ENCODE assay signal across 19 cellular contexts in genomic region chr14:33917664-33918063, GRCh38. TPM values are rescaled to one million over a fixed set of nuclear protein-coding genes. Genes with fewer than 3 reads are reported as not detected.
A peak's percentile ranks its signal among the peaks of the same experiment; 100 is the strongest.
DNase-seq lines count a peak whose midpoint lies in the region; ATAC-seq and TF ChIP-seq lines count a peak whose summit lies in the region.
"Had no signal": no experiment of that assay in that cellular context is flagged by ENCODE, and none has a peak within 500 bp of the region (broad histone marks: within the 10 kb centered on the region; RNA-seq: fewer than 3 reads in every experiment).

No MANE protein-coding gene starts in this region.

- H3K4me2 ChIP-seq in PC-9, result no peak overlapping the region

- H3K4me1 ChIP-seq in PC-9 (replicated peaks; ENCODE audit: insufficient read depth) (peaks cover 33% of the 10 kb centered on the region), left lung (peaks cover 0 to 3% of the 10 kb centered on the region in 2 donors), thoracic aorta (ENCODE audit: control insufficient read depth in 1 of 2, low read depth in 2 of 2) (peaks cover 3 to 43% of the 10 kb centered on the region in 2 donors)
- H3K4me1 ChIP-seq: foreskin keratinocyte, right lobe of liver had no signal

- H3K9me3 Mint-ChIP-seq in brain, result no peaks in the 10 kb centered on the region
- H3K9me3 Mint-ChIP-seq: activated T-helper 1 cell treated with anti-CD3 and anti-CD28 coated beads, Interleukin-12 subunit alpha, Interleukin-12 subunit beta, Interleukin-2, Interleukin-4 antibody, amounts not matched to agents 30 ng/mL and 10 ng/mL and 1 ng/mL, durations not matched to agents 14 hours and 24 hours and 36 hours; CD4-positive, alpha-beta memory T cell had no signal

- H3K9me3 ChIP-seq in PC-9 (ENCODE audit: insufficient read depth, low read depth) (no peaks in the 10 kb centered on the region), left lung (no peaks in the 10 kb centered on the region), thoracic aorta (no peaks in the 10 kb centered on the region)
- H3K9me3 ChIP-seq: right lobe of liver had no signal

- no peak overlapping the region for H3K4me3 Mint-ChIP-seq in brain
- H3K4me3 Mint-ChIP-seq: activated CD8-positive, alpha-beta memory T cell treated with anti-CD3 and anti-CD28 coated beads, Interleukin-2, amount 10 ng/mL, durations not matched to agents 7 days and 5 days; activated naive CD4-positive, alpha-beta T cell treated with anti-CD3 and anti-CD28 coated beads, Interleukin-2, amount 50 U/mL, for 24 hours; activated T-helper 1 cell treated with anti-CD3 and anti-CD28 coated beads, Interleukin-12 subunit alpha, Interleukin-12 subunit beta, Interleukin-2, Interleukin-4 antibody, amounts not matched to agents 30 ng/mL and 10 ng/mL and 1 ng/mL, durations not matched to agents 14 hours and 24 hours and 36 hours; CD4-positive, alpha-beta memory T cell had no signal

- H4K20me1 ChIP-seq in PC-9 (ENCODE audit: insufficient read depth), result no peaks in the 10 kb centered on the region

- H3K4me1 Mint-ChIP-seq in brain, result peaks cover 28% of the 10 kb centered on the region
- H3K4me1 Mint-ChIP-seq: activated CD8-positive, alpha-beta memory T cell treated with anti-CD3 and anti-CD28 coated beads, Interleukin-2, amount 10 ng/mL, durations not matched to agents 7 days and 5 days; activated naive CD4-positive, alpha-beta T cell treated with anti-CD3 and anti-CD28 coated beads, Interleukin-2, amount 50 U/mL, for 24 hours had no signal

- peak overlapping the region; percentile 38; the same call in 1 of the 2 replicates for H3K27ac ChIP-seq in PC-9
- H3K27ac ChIP-seq in left lung, result no peak overlapping the region
- peak overlapping the region; percentile 40 to 74 for H3K27ac ChIP-seq in thoracic aorta
- H3K27ac ChIP-seq: foreskin keratinocyte, right lobe of liver had no signal

- H3K27me3 ChIP-seq in PC-9 (ENCODE audit: insufficient read depth, low read depth), result no peaks in the 10 kb centered on the region
- H3K27me3 ChIP-seq in left lung, result no peaks in the 10 kb centered on the region
- H3K27me3 ChIP-seq in thoracic aorta (replicated peaks; ENCODE audit: insufficient read depth), result no peaks in the 10 kb centered on the region
- H3K27me3 ChIP-seq: foreskin keratinocyte, right lobe of liver had no signal

- H3K27ac Mint-ChIP-seq in brain, result peak overlapping the region in 4 of 5 experiments; percentile 12 to 81 (median 52)
- H3K27ac Mint-ChIP-seq: activated CD8-positive, alpha-beta memory T cell treated with anti-CD3 and anti-CD28 coated beads, Interleukin-2, amount 10 ng/mL, durations not matched to agents 7 days and 5 days; activated naive CD4-positive, alpha-beta T cell treated with anti-CD3 and anti-CD28 coated beads, Interleukin-2, amount 50 U/mL, for 24 hours; activated T-helper 1 cell treated with anti-CD3 and anti-CD28 coated beads, Interleukin-12 subunit alpha, Interleukin-12 subunit beta, Interleukin-2, Interleukin-4 antibody, amounts not matched to agents 30 ng/mL and 10 ng/mL and 1 ng/mL, durations not matched to agents 14 hours and 24 hours and 36 hours had no signal

- TF ChIP-seq CTCF in PC-9 (conservative IDR thresholded peaks at IDR 0.05) (no peak), brain (conservative IDR thresholded peaks at IDR 0.05) (no peak), left lung (IDR thresholded peaks at IDR 0.05) (no peak), thoracic aorta (IDR thresholded peaks at IDR 0.05) (no peak)

- H3K4me3 ChIP-seq in PC-9 (no peak overlapping the region), left lung (no peak overlapping the region), thoracic aorta (no peak overlapping the region)
- H3K4me3 ChIP-seq: right lobe of liver had no signal

- no peak overlapping the region for H2AFZ ChIP-seq in PC-9

- intact Hi-C loops in PC-9 (cut with micrococcal nuclease; ENCODE audit: unreplicated experiment) (loop anchor here (1.0 kb wide), 1 partner anchor 21 kb away; no protein-coding TSS in a partner anchor), left lung (cut with DNase I) (no loop called here)

- no peaks in the 10 kb centered on the region for H3K27me3 Mint-ChIP-seq in brain
- H3K27me3 Mint-ChIP-seq: activated CD8-positive, alpha-beta memory T cell treated with anti-CD3 and anti-CD28 coated beads, Interleukin-2, amount 10 ng/mL, durations not matched to agents 7 days and 5 days; CD4-positive, alpha-beta memory T cell had no signal

- CTCF ChIA-PET in PC-9 (lab: Charles Lee), result no interaction called here

- H3K9me2 ChIP-seq in PC-9 (ENCODE audit: insufficient read depth), result no peaks in the 10 kb centered on the region

- H3K36me3 Mint-ChIP-seq in brain, result peaks cover 22% of the 10 kb centered on the region
- H3K36me3 Mint-ChIP-seq: activated CD8-positive, alpha-beta memory T cell treated with anti-CD3 and anti-CD28 coated beads, Interleukin-2, amount 10 ng/mL, durations not matched to agents 7 days and 5 days; activated naive CD4-positive, alpha-beta T cell treated with anti-CD3 and anti-CD28 coated beads, Interleukin-2, amount 50 U/mL, for 24 hours had no signal

- POLR2A ChIA-PET in PC-9 (lab: Charles Lee; ENCODE audit: unreplicated experiment), result no interaction called here

- peak; percentile 25 for ATAC-seq in left lung
- no peak for ATAC-seq in thoracic aorta (ENCODE audit: insufficient number of reproducible peaks, low FRiP score, low read depth)
- no peak for ATAC-seq in GM19463 (IDR thresholded peaks at IDR 0.05; ENCODE audit: unreplicated experiment)
- ATAC-seq in GM21360 (IDR thresholded peaks at IDR 0.05; ENCODE audit: unreplicated experiment), result no peak
- ATAC-seq: activated CD8-positive, alpha-beta memory T cell treated with anti-CD3 and anti-CD28 coated beads, Interleukin-2, amount 10 ng/mL, durations not matched to agents 7 days and 5 days had no signal

- H3F3A ChIP-seq in PC-9 (ENCODE audit: insufficient read depth, low read depth), result peaks cover 9% of the 10 kb centered on the region; the same call in 1 of the 2 replicates

- H3K79me2 ChIP-seq in PC-9 (ENCODE audit: low read depth), result no peaks in the 10 kb centered on the region

- no TSS peak for BruUV-seq in PC-9 (replicated peaks; lab: Mats Ljungman, UMichigan)

- DNase-seq in PC-9, result no peak
- DNase-seq in left lung, result no peak
- no peak for DNase-seq in thoracic aorta (ENCODE audit: low spot score)
- DNase-seq in SW480 (ENCODE audit: low spot score), result no peak
- DNase-seq: activated CD4-positive, alpha-beta T cell treated with anti-CD3 and anti-CD28 coated beads for 48 hours; activated CD8-positive, alpha-beta memory T cell treated with anti-CD3 and anti-CD28 coated beads, Interleukin-2, amount 10 ng/mL, durations not matched to agents 7 days and 5 days; anterior cingulate cortex; CD4-positive, alpha-beta memory T cell; GF-D8; NCI-H1092; NCI-H187 treated with DMSO at 0.1 percent for 48 hours; NCI-H2227 treated with DMSO at 0.1 percent for 48 hours; right lobe of liver had no signal

- no peaks in the 10 kb centered on the region for H3K36me3 ChIP-seq in PC-9 (ENCODE audit: low read depth)
- H3K36me3 ChIP-seq in left lung, result no peaks in the 10 kb centered on the region
- no peaks in the 10 kb centered on the region for H3K36me3 ChIP-seq in thoracic aorta
- H3K36me3 ChIP-seq: right lobe of liver had no signal

RNA-seq across cellular contexts. Expression of gene EGLN3, which starts 33.2 kb away (rescaled TPM):
- total RNA-seq in PC-9 (2021), result 22.6 and 23.6 TPM in 2 replicates
- polyA plus RNA-seq in brain (ENCODE audit: insufficient read depth, low read depth, low replicate concordance), result 23.4 TPM
- 1 to 10 TPM; 1.3 to 4.5 TPM for total RNA-seq in left lung
- total RNA-seq in thoracic aorta, result 10 to 100 TPM; 10.8 to 11.4 TPM

Comparison
In these comparisons a context has a peak if more than half of its experiments do, and no peak if none do; other contexts are left out.
1. H3K27ac ChIP-seq: peak in PC-9 (single experiment) and thoracic aorta (2 of 2); none in left lung (0 of 2).